8 cellular contexts compared by ENCODE assay signal in the genomic region with DNA sequence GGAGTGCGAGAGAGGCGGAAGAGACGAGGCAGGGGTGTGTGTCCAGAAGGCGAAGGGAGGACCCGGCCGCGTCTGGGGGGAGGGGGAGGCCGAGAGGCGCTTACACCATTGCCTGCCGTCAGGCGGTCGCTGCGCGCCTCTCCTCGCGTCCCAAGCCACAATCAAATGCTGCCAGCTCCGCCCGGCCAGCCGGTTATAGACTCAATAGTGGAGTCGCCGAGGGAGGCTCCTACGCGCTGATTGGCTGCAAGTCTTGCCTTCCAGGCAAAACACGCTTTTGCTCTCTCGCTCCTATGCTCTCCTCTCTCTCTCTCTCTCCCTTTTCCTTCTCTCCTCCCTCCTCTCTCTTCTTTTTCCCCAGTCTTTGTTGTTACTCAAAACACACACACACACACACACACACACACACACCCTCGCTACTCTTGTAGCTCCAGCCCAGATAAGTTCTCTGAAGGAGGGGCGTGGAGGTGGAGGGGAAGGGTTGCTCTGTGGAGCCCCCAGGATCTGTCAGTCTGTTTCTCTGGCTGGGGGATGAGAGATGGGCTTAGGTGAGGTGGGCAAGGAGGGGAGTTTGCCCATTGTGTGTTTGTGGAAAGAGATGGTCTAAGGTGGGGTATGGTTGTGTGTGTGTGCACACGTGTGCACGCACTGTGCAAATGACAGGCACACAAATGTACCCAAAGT. TPM values are rescaled to one million over a fixed set of nuclear protein-coding genes. Genes with fewer than 3 reads are reported as not detected.
DNase-seq lines count a peak whose midpoint lies in the region; ATAC-seq and TF ChIP-seq lines count a peak whose summit lies in the region.

A gene (minus strand): TSS at position 170 of the 684 bp plus-strand sequence. CDS start 226 bp downstream, outside the sequence.

- ATAC-seq in sciatic nerve: peak; percentile 52
- no peak for ATAC-seq in HG03045 (IDR thresholded peaks at IDR 0.05; ENCODE audit: unreplicated experiment)
- no peak for ATAC-seq in HG03108 (IDR thresholded peaks at IDR 0.05; ENCODE audit: unreplicated experiment)

- peak within 1 kb of the TSS; percentile 41 for H3K27ac ChIP-seq in 22Rv1

- intact Hi-C loops in sciatic nerve (cut with DNase I): loop anchor here (5.0 kb wide), 3 partner anchors 113 to 288 kb away; a partner anchor contains a TSS

- TF ChIP-seq CTCF in 22Rv1 (IDR thresholded peaks at IDR 0.05): no peak

- DNase-seq in GDM1 (lab: John Stamatoyannopoulos, UW): peak; percentile 40
- DNase-seq in NCI-H510A (lab: John Stamatoyannopoulos, UW): peak; percentile 90
- DNase-seq in amniotic epithelial cell (ENCODE audit: low read depth): peak; percentile 56
- DNase-seq in hepatic stellate cell (ENCODE audit: low spot score): peak; percentile 88
- no peak for DNase-seq in sciatic nerve (ENCODE audit: low spot score)

RNA-seq across cellular contexts. Expression of the gene that starts here (rescaled TPM):
- 0.22 TPM for total RNA-seq in sciatic nerve

Comparison
In these comparisons a context has a peak if more than half of its experiments do, and no peak if none do; other contexts are left out.
1. Peak in ATAC-seq in sciatic nerve; RNA of the gene not detected or under 1 TPM.